ENCODE assay signal across 29 cellular contexts in genomic region chr6:119262612-119263011, GRCh38.
"Had no signal": no experiment of that assay in that cellular context is flagged by ENCODE, and none has a peak within 500 bp of the region (broad histone marks: within the 10 kb centered on the region; RNA-seq: fewer than 3 reads in every experiment).

No MANE protein-coding gene starts in this region.

- H3K27me3 ChIP-seq: ascending aorta, brain microvascular endothelial cell, dorsolateral prefrontal cortex, heart left ventricle had no signal

- H3K9me3 Mint-ChIP-seq: activated naive CD4-positive, alpha-beta T cell treated with anti-CD3 and anti-CD28 coated beads, Interleukin-2, amount 10 ng/mL, durations not matched to agents 7 days and 5 days; central memory CD8-positive, alpha-beta T cell; dendritic cell treated with granulocyte-macrophage colony-stimulating factor and Interleukin-4, amounts not matched to agents 40 ng/mL and 50 ng/mL, for 4 days had no signal

- ATAC-seq: activated CD4-positive, CD25-positive, alpha-beta regulatory T cell treated with anti-CD3 and anti-CD28 coated beads, Interleukin-2, amount 50 U/mL, for 24 hours; activated naive CD4-positive, alpha-beta T cell treated with anti-CD3 and anti-CD28 coated beads, Interleukin-2, amount 50 U/mL, for 72 hours; activated T-cell treated with anti-CD3 and anti-CD28 coated beads, Interleukin-2, amount 50 U/mL, for 4 hours; esophagus mucosa; heart left ventricle; T-helper 17 cell had no signal

- H3K36me3 ChIP-seq: ascending aorta, brain microvascular endothelial cell, heart left ventricle, WERI-Rb-1 had no signal

- H3K36me3 Mint-ChIP-seq: activated naive CD4-positive, alpha-beta T cell treated with anti-CD3 and anti-CD28 coated beads, Interleukin-2, amount 10 ng/mL, durations not matched to agents 7 days and 5 days had no signal

- FAIRE-seq: bronchial epithelial cell, frontal cortex had no signal

- H3K27me3 Mint-ChIP-seq: activated B cell treated with CpG ODN at 0.5 μM for 24 hours; activated CD4-positive, alpha-beta memory T cell treated with anti-CD3 and anti-CD28 coated beads, Interleukin-2, amount 10 ng/mL, durations not matched to agents 7 days and 5 days; activated CD4-positive, alpha-beta T cell treated with anti-CD3 and anti-CD28 coated beads, Interleukin-2, amount 10 ng/mL, durations not matched to agents 7 days and 5 days; activated naive CD4-positive, alpha-beta T cell treated with anti-CD3 and anti-CD28 coated beads, Interleukin-2, amount 10 ng/mL, durations not matched to agents 7 days and 5 days; activated naive CD8-positive, alpha-beta T cell treated with anti-CD3 and anti-CD28 coated beads, Interleukin-2, amount 10 ng/mL, durations not matched to agents 7 days and 5 days; central memory CD8-positive, alpha-beta T cell; dendritic cell treated with granulocyte-macrophage colony-stimulating factor and Interleukin-4, amounts not matched to agents 40 ng/mL and 50 ng/mL, for 4 days; T-helper 17 cell had no signal

- H3K4me1 ChIP-seq: ascending aorta had no signal

- DNase-seq: activated B cell treated with CpG ODN at 0.5 μM for 24 hours; activated CD4-positive, alpha-beta memory T cell treated with anti-CD3 and anti-CD28 coated beads, Interleukin-2, amount 10 ng/mL, durations not matched to agents 7 days and 5 days; activated CD4-positive, alpha-beta T cell treated with anti-CD3 and anti-CD28 coated beads, Interleukin-2, amount 10 ng/mL, durations not matched to agents 7 days and 5 days; activated CD4-positive, alpha-beta T cell treated with anti-CD3 and anti-CD28 coated beads, Interleukin-2, amount 50 U/mL, for 4 hours; activated gamma-delta T cell; activated naive CD4-positive, alpha-beta T cell; activated naive CD4-positive, alpha-beta T cell treated with anti-CD3 and anti-CD28 coated beads, Interleukin-2, amount 10 ng/mL, durations not matched to agents 7 days and 5 days; activated naive CD8-positive, alpha-beta T cell treated with anti-CD3 and anti-CD28 coated beads, Interleukin-2, amount 10 ng/mL, durations not matched to agents 7 days and 5 days; activated T-cell treated with anti-CD3 and anti-CD28 coated beads, Interleukin-2, amount 50 U/mL, for 4 hours; brain microvascular endothelial cell; dorsolateral prefrontal cortex; effector memory CD4-positive, alpha-beta T cell; endodermal cell; foreskin fibroblast; heart left ventricle; T-helper 1 cell; T-helper 17 cell; T1000; WERI-Rb-1 had no signal

- H3K27ac ChIP-seq: ascending aorta, brain microvascular endothelial cell, coronary artery, dorsolateral prefrontal cortex, heart left ventricle, WERI-Rb-1 had no signal

- H3K4me3 ChIP-seq: ascending aorta, coronary artery, dorsolateral prefrontal cortex, heart left ventricle had no signal

- H3K4me3 Mint-ChIP-seq: activated B cell treated with CpG ODN at 0.5 μM for 24 hours; activated CD4-positive, alpha-beta memory T cell treated with anti-CD3 and anti-CD28 coated beads, Interleukin-2, amount 10 ng/mL, durations not matched to agents 7 days and 5 days; activated CD4-positive, alpha-beta T cell treated with anti-CD3 and anti-CD28 coated beads, Interleukin-2, amount 10 ng/mL, durations not matched to agents 7 days and 5 days; activated naive CD4-positive, alpha-beta T cell treated with anti-CD3 and anti-CD28 coated beads, Interleukin-2, amount 10 ng/mL, durations not matched to agents 7 days and 5 days; activated naive CD8-positive, alpha-beta T cell treated with anti-CD3 and anti-CD28 coated beads, Interleukin-2, amount 10 ng/mL, durations not matched to agents 7 days and 5 days; activated T-cell treated with anti-CD3 and anti-CD28 coated beads, Interleukin-2, amount 50 U/mL, for 4 hours; central memory CD8-positive, alpha-beta T cell; dendritic cell treated with granulocyte-macrophage colony-stimulating factor and Interleukin-4, amounts not matched to agents 40 ng/mL and 50 ng/mL, for 4 days; endodermal cell; T-helper 17 cell; T-helper 2 cell treated with Interferon-gamma antibody and Interleukin-4, amounts not matched to agents 5 μg/mL and 100 μg/mL, for 36 hours had no signal

- H3K27ac Mint-ChIP-seq: activated B cell treated with CpG ODN at 0.5 μM for 24 hours; activated CD4-positive, alpha-beta memory T cell treated with anti-CD3 and anti-CD28 coated beads, Interleukin-2, amount 10 ng/mL, durations not matched to agents 7 days and 5 days; activated CD4-positive, alpha-beta T cell treated with anti-CD3 and anti-CD28 coated beads, Interleukin-2, amount 10 ng/mL, durations not matched to agents 7 days and 5 days; activated naive CD4-positive, alpha-beta T cell treated with anti-CD3 and anti-CD28 coated beads, Interleukin-2, amount 10 ng/mL, durations not matched to agents 7 days and 5 days; activated naive CD8-positive, alpha-beta T cell treated with anti-CD3 and anti-CD28 coated beads, Interleukin-2, amount 10 ng/mL, durations not matched to agents 7 days and 5 days; dendritic cell treated with granulocyte-macrophage colony-stimulating factor and Interleukin-4, amounts not matched to agents 40 ng/mL and 50 ng/mL, for 4 days; endodermal cell; T-helper 17 cell; T-helper 2 cell treated with Interferon-gamma antibody and Interleukin-4, amounts not matched to agents 5 μg/mL and 100 μg/mL, for 36 hours had no signal

- H3K9me3 ChIP-seq: ascending aorta had no signal
